Comparison of ENCODE assay signal across 28 cellular contexts in genomic region chr18:9534844-9535243, GRCh38. TPM values are rescaled to one million over a fixed set of nuclear protein-coding genes. Genes with fewer than 3 reads are reported as not detected.
DNase-seq lines count a peak whose midpoint lies in the region; ATAC-seq and TF ChIP-seq lines count a peak whose summit lies in the region.
"Had no signal": no experiment of that assay in that cellular context is flagged by ENCODE, and none has a peak within 500 bp of the region (broad histone marks: within the 10 kb centered on the region; RNA-seq: fewer than 3 reads in every experiment).

No MANE protein-coding gene starts in this region.

- intact Hi-C loops in tibial artery (cut with DNase I; ENCODE audit: low total_unique reads): no loop called here
- intact Hi-C loops in lower lobe of right lung (cut with DNase I): no loop called here

- ATAC-seq in lower lobe of right lung: no peak
- ATAC-seq in GM18511 (IDR thresholded peaks at IDR 0.05; ENCODE audit: unreplicated experiment): no peak
- no peak for ATAC-seq in left lobe of liver
- ATAC-seq in HG03342 (IDR thresholded peaks at IDR 0.05; ENCODE audit: unreplicated experiment): no peak
- ATAC-seq: activated CD8-positive, alpha-beta memory T cell treated with anti-CD3 and anti-CD28 coated beads, Interleukin-2, amount 10 ng/mL, durations not matched to agents 7 days and 5 days; stimulated activated naive CD8-positive, alpha-beta T cell treated with anti-CD3 and anti-CD28 coated beads, Interleukin-15, amount 100 ng/mL, for 72 hours had no signal

- DNase-seq in SJSA1 (ENCODE audit: low read depth in 1 of 2, low spot score in 2 of 2): no peak
- DNase-seq in coronary artery (ENCODE audit: low spot score): no peak
- DNase-seq in tibial artery: no peak
- no peak for DNase-seq in lower lobe of right lung
- DNase-seq in left lobe of liver (ENCODE audit: low spot score): no peak
- DNase-seq: activated B cell treated with CpG ODN at 0.5 μM for 24 hours; activated CD4-positive, alpha-beta T cell treated with anti-CD3 and anti-CD28 coated beads, Interleukin-2, amount 50 U/mL, for 1 hour; activated CD8-positive, alpha-beta memory T cell treated with anti-CD3 and anti-CD28 coated beads, Interleukin-2, amount 10 ng/mL, durations not matched to agents 7 days and 5 days; activated gamma-delta T cell treated with Interleukin-2 at 50 U/mL for 16 hours; activated T-cell treated with anti-CD3 and anti-CD28 coated beads, Interleukin-2, amount 50 U/mL, for 48 hours; cerebellar nuclear complex; DMS153; H7; MM.1S; naive B cell; NCI-H1417 treated with DMSO at 0.1 percent for 48 hours; NCI-H748 treated with DMSO at 0.1 percent for 48 hours; right lobe of liver; SJCRH30; stimulated activated naive CD8-positive, alpha-beta T cell treated with anti-CD3 and anti-CD28 coated beads, Interleukin-15, amount 100 ng/mL, for 72 hours; T-helper 1 cell; transverse colon had no signal

- H3K9me3 ChIP-seq in SJSA1 (replicated peaks): no peaks in the 10 kb centered on the region
- no peaks in the 10 kb centered on the region for H3K9me3 ChIP-seq in muscle layer of duodenum (ENCODE audit: control insufficient read depth in 1 of 2, low read length in 2 of 2)
- no peaks in the 10 kb centered on the region for H3K9me3 ChIP-seq in tibial artery
- H3K9me3 ChIP-seq in lower lobe of right lung: no peaks in the 10 kb centered on the region
- H3K9me3 ChIP-seq: BLaER1, prostate gland, right lobe of liver, SJCRH30, transverse colon had no signal

- H3K27me3 ChIP-seq in SJSA1 (replicated peaks) (no peaks in the 10 kb centered on the region), muscle layer of duodenum (ENCODE audit: low read depth, low read length) (no peaks in the 10 kb centered on the region), tibial artery (no peaks in the 10 kb centered on the region), lower lobe of right lung (ENCODE audit: low read depth) (no peaks in the 10 kb centered on the region)
- H3K27me3 ChIP-seq: BLaER1, right lobe of liver, SJCRH30, transverse colon had no signal

- peaks cover 24% of the 10 kb centered on the region for H3K4me1 ChIP-seq in SJSA1 (replicated peaks)
- peaks cover 0 to 12% of the 10 kb centered on the region in 2 donors for H3K4me1 ChIP-seq in muscle layer of duodenum (ENCODE audit: control insufficient read depth in 1 of 2, insufficient read depth in 2 of 2, low read length in 2 of 2)
- H3K4me1 ChIP-seq in tibial artery: peaks cover 0 to 21% (median 9%) of the 10 kb centered on the region in 4 donors
- no peaks in the 10 kb centered on the region for H3K4me1 ChIP-seq in lower lobe of right lung
- H3K4me1 ChIP-seq: BLaER1, prostate gland, right lobe of liver, SJCRH30, transverse colon had no signal

- H3K4me3 ChIP-seq in SJSA1 (no peak overlapping the region), coronary artery (no peak overlapping the region), muscle layer of duodenum (ENCODE audit: low read depth in 1 of 2, low read length in 2 of 2) (no peak overlapping the region), tibial artery (peak overlapping the region in 1 of 2 donors; percentile 42), lower lobe of right lung (no peak overlapping the region)
- H3K4me3 ChIP-seq: BLaER1, prostate gland, right lobe of liver, SJCRH30, transverse colon had no signal

- TF ChIP-seq CTCF in coronary artery (IDR thresholded peaks at IDR 0.05): no peak
- no peak for TF ChIP-seq CTCF in tibial artery (IDR thresholded peaks at IDR 0.05)
- TF ChIP-seq CTCF in lower lobe of right lung (IDR thresholded peaks at IDR 0.05): no peak

- H3K27ac ChIP-seq in SJSA1 (peak overlapping the region; percentile 30), coronary artery (peak overlapping the region; percentile 34 to 44), muscle layer of duodenum (ENCODE audit: low read length) (peak overlapping the region; percentile 45), tibial artery (peak overlapping the region; percentile 71 to 75), lower lobe of right lung (no peak overlapping the region)
- H3K27ac ChIP-seq: BLaER1, HL-60, prostate gland, right lobe of liver, SJCRH30 had no signal

- H3K36me3 ChIP-seq in SJSA1: peaks cover 58% of the 10 kb centered on the region
- H3K36me3 ChIP-seq in muscle layer of duodenum (ENCODE audit: control insufficient read depth in 1 of 2, insufficient read depth in 2 of 2, low read length in 2 of 2): peaks cover 52 to 70% of the 10 kb centered on the region in 2 donors
- H3K36me3 ChIP-seq in tibial artery: peaks cover 18 to 87% (median 72%) of the 10 kb centered on the region in 3 donors
- peaks cover 82% of the 10 kb centered on the region for H3K36me3 ChIP-seq in lower lobe of right lung
- H3K36me3 ChIP-seq: SJCRH30 had no signal

RNA-seq across cellular contexts. Expression of gene RALBP1, which starts 59.5 kb away (rescaled TPM):
- total RNA-seq in SJSA1 (2014; rRNA removed; shearing (Covaris generic)): 85.3 and 104 TPM in 2 replicates
- total RNA-seq in lower lobe of right lung (58.1 TPM), left lobe of liver (17.4 TPM)
